In genomic region chr4:30553721-30554120, GRCh38 we compare ENCODE assay signal across 24 cellular contexts.
DNase-seq lines count a peak whose midpoint lies in the region; ATAC-seq and TF ChIP-seq lines count a peak whose summit lies in the region.
"Had no signal": no experiment of that assay in that cellular context is flagged by ENCODE, and none has a peak within 500 bp of the region (broad histone marks: within the 10 kb centered on the region; RNA-seq: fewer than 3 reads in every experiment).

No MANE protein-coding gene starts in this region.

- H2AFZ ChIP-seq in fibroblast of lung (ENCODE audit: low read length): no peak overlapping the region

- peak; percentile 74 for DNase-seq in A172 (ENCODE audit: low spot score)
- DNase-seq in NCI-H226: peak; percentile 34
- peak; percentile 13 to 16 for DNase-seq in fibroblast of lung (ENCODE audit: low read depth in 2 of 2)
- peak; percentile 11 for DNase-seq in non-pigmented ciliary epithelial cell (ENCODE audit: low read depth)
- no peak for DNase-seq in SJCRH30
- no peak for DNase-seq in stimulated activated CD4-positive, alpha-beta T cell treated with anti-CD3 and anti-CD28 coated beads, Interleukin-15, amount 100 ng/mL, for 24 hours
- no peak for DNase-seq in cerebellar nuclear complex (lab: John Stamatoyannopoulos, UW)
- DNase-seq: 8988T; BE2C; CD4-positive, CD25-positive, alpha-beta regulatory T cell; COR-L47; DMS 273 treated with DMSO at 0.1 percent for 48 hours; DND-41; GDM1; HCEC 1CT; NCI-H1105 treated with DMSO at 0.1 percent for 48 hours; NCI-H1694; NCI-H2081 treated with DMSO at 0.1 percent for 48 hours; NCI-H510A; NCI-H748 treated with DMSO at 0.1 percent for 48 hours; RPMI8226; SHP77 treated with DMSO at 0.1 percent for 48 hours had no signal

- H3K9me3 ChIP-seq in fibroblast of lung (ENCODE audit: control insufficient read depth, insufficient read depth, low read depth, low read length): no peaks in the 10 kb centered on the region
- peaks cover 4% of the 10 kb centered on the region; the same call in 1 of the 2 replicates for H3K9me3 ChIP-seq in SJCRH30 (replicated peaks)
- H3K9me3 ChIP-seq: BE2C had no signal

- H3K4me1 ChIP-seq in fibroblast of lung (ENCODE audit: control insufficient read depth, extremely low read depth, insufficient read depth, low read length) (no peaks in the 10 kb centered on the region), SJCRH30 (peaks cover 7% of the 10 kb centered on the region; the same call in 1 of the 2 replicates)
- H3K4me1 ChIP-seq: BE2C had no signal

- H3K36me3 ChIP-seq in fibroblast of lung (ENCODE audit: control insufficient read depth, insufficient read depth, low read length) (no peaks in the 10 kb centered on the region), SJCRH30 (no peaks in the 10 kb centered on the region)
- H3K36me3 ChIP-seq: BE2C had no signal

- H3K9ac ChIP-seq in fibroblast of lung (ENCODE audit: insufficient read depth, low read length): no peak overlapping the region

- ATAC-seq in GM18519 (IDR thresholded peaks at IDR 0.05; ENCODE audit: low FRiP score, unreplicated experiment): no peak
- ATAC-seq: K562 had no signal

- no peak overlapping the region for H3K4me2 ChIP-seq in fibroblast of lung (ENCODE audit: extremely low read depth, insufficient read depth, low read length)

- H4K20me1 ChIP-seq in fibroblast of lung (ENCODE audit: control insufficient read depth, extremely low read depth, insufficient read depth, low read length): no peaks in the 10 kb centered on the region

- H3K27ac ChIP-seq in fibroblast of lung (ENCODE audit: insufficient read depth, low read length): no peak overlapping the region
- no peak overlapping the region for H3K27ac ChIP-seq in SJCRH30

- no peak for TF ChIP-seq CTCF in fibroblast of lung (conservative IDR thresholded peaks at IDR 0.05 in 1 of 2, IDR thresholded peaks at IDR 0.05 in 1 of 2; ENCODE audit: low read depth in 1 of 2, low read length in 2 of 2)

- no peak overlapping the region for H3K4me3 ChIP-seq in fibroblast of lung (replicated peaks in 1 of 4; ENCODE audit: control extremely low read depth in 1 of 4, insufficient read depth in 1 of 4, low read depth in 3 of 4, low read length in 4 of 4)
- no peak overlapping the region for H3K4me3 ChIP-seq in SJCRH30
- H3K4me3 ChIP-seq: K562 had no signal

- no peaks in the 10 kb centered on the region for H3K79me2 ChIP-seq in fibroblast of lung (ENCODE audit: control insufficient read depth, insufficient read depth, low read length)

- H3K27me3 ChIP-seq in fibroblast of lung (ENCODE audit: control insufficient read depth, insufficient read depth, low read length) (no peaks in the 10 kb centered on the region), SJCRH30 (no peaks in the 10 kb centered on the region)
- H3K27me3 ChIP-seq: BE2C had no signal

Comparison
In these comparisons a context has a peak if more than half of its experiments do, and no peak if none do; other contexts are left out.
1. DNase-seq: peak in A172 (single experiment), NCI-H226 (single experiment), fibroblast of lung (2 of 2) and non-pigmented ciliary epithelial cell (single experiment); none in SJCRH30 (0 of 2), stimulated activated CD4-positive, alpha-beta T cell treated with anti-CD3 and anti-CD28 coated beads, Interleukin-15, amount 100 ng/mL, for 24 hours (single experiment) and cerebellar nuclear complex (0 of 2).